7 cellular contexts compared by ENCODE assay signal in genomic region chr2:111437288-111437990, GRCh38.
DNase-seq lines count a peak whose midpoint lies in the region; ATAC-seq, FAIRE-seq and TF ChIP-seq lines count a peak whose summit lies in the region.
"Not testable (repeated sequence)": the region's sequence is repeated elsewhere in the genome, so short reads cannot be mapped to it uniquely, and the experiment has no call there.

No MANE protein-coding gene starts in this region.

- H3K9me3 Mint-ChIP-seq in CD4-positive, alpha-beta T cell; activated naive CD4-positive, alpha-beta T cell treated with anti-CD3 and anti-CD28 coated beads, Interleukin-2, amount 50 U/mL, for 24 hours; naive thymus-derived CD8-positive, alpha-beta T cell: not testable (repeated sequence)

- not testable (repeated sequence) for H2AFZ ChIP-seq in KMS-11 (ENCODE audit: low read depth); K562 (ENCODE audit: low read depth, low read length); HepG2 (ENCODE audit: low read length)

- not testable (repeated sequence) for H3K79me2 ChIP-seq in KMS-11 (ENCODE audit: insufficient read depth, low read depth)
- H3K79me2 ChIP-seq in K562 (ENCODE audit: control insufficient read depth, insufficient read depth, low read length) (peaks cover 42% of the 10 kb centered on the region), HepG2 (ENCODE audit: insufficient read depth, low read length) (peaks cover 11% of the 10 kb centered on the region)

- H3K4me1 Mint-ChIP-seq in CD4-positive, alpha-beta T cell (ENCODE audit: low read depth); activated naive CD4-positive, alpha-beta T cell treated with anti-CD3 and anti-CD28 coated beads, Interleukin-2, amount 50 U/mL, for 24 hours; naive thymus-derived CD8-positive, alpha-beta T cell: not testable (repeated sequence)

- not testable (repeated sequence) for TF ChIP-seq EP300 in K562 (IDR thresholded peaks at IDR 0.05; ENCODE audit: low read length); HepG2 (IDR thresholded peaks at IDR 0.05; ENCODE audit: low read depth in 2 of 2, low read length in 2 of 2); HepG2 (CRISPR knock-in tag; IDR thresholded peaks at IDR 0.05; ENCODE audit: borderline replicate concordance)

- not testable (repeated sequence) for H3K36me3 ChIP-seq in KMS-11 (ENCODE audit: insufficient read depth); K562 (ENCODE audit: control insufficient read depth, insufficient read depth, low read length); HepG2 (replicated peaks in 1 of 2; ENCODE audit: control insufficient read depth in 1 of 2, insufficient read depth in 2 of 2, low read length in 2 of 2)

- in situ Hi-C loops in K562 (cut with MboI); HepG2 (cut with HindIII; ENCODE audit: extremely low pct_ligation_motif_present, low pct_unique_long_range_greater_than_20kb): not testable (repeated sequence)

- TF ChIP-seq RAD21 in K562 (CRISPR knock-in tag; conservative IDR thresholded peaks at IDR 0.05 in 1 of 2, IDR thresholded peaks at IDR 0.05 in 1 of 2); HepG2 (CRISPR knock-in tag; IDR thresholded peaks at IDR 0.05): not testable (repeated sequence)

- CTCF ChIA-PET in CD4-positive, alpha-beta T cell (lab: Charles Lee); K562 (lab: Yijun Ruan, JAX; ENCODE audit: low intra/inter-chr PET ratio); HepG2 (lab: Yijun Ruan, JAX; ENCODE audit: low intra/inter-chr PET ratio, low total read pairs): not testable (repeated sequence)

- not testable (repeated sequence) for H3K27ac Mint-ChIP-seq in CD4-positive, alpha-beta T cell; naive thymus-derived CD8-positive, alpha-beta T cell
- H3K27ac Mint-ChIP-seq in activated naive CD4-positive, alpha-beta T cell treated with anti-CD3 and anti-CD28 coated beads, Interleukin-2, amount 50 U/mL, for 24 hours = peak overlapping the region; percentile 23

- TF ChIP-seq CTCF in CD4-positive, alpha-beta T cell (IDR thresholded peaks at IDR 0.05); KMS-11 (conservative IDR thresholded peaks at IDR 0.05; ENCODE audit: low read depth, low read length); K562 (IDR thresholded peaks at IDR 0.05 in 2 of 3, conservative IDR thresholded peaks at IDR 0.05 in 1 of 3; ENCODE audit: insufficient read depth in 2 of 3, low read depth in 1 of 3, low read length in 3 of 3); HepG2 (CRISPR knock-in tag; IDR thresholded peaks at IDR 0.05): not testable (repeated sequence)

- not testable (repeated sequence) for BruUV-seq in K562 (replicated peaks; lab: Mats Ljungman, UMichigan); HepG2 (replicated peaks; lab: Mats Ljungman, UMichigan)

- peak; percentile 18 for ATAC-seq in CD4-positive, alpha-beta T cell (ENCODE audit: poor library complexity)
- ATAC-seq in K562 = peak; percentile 2; the same call in 1 of the 3 replicates
- ATAC-seq in HepG2 = peak; percentile 64
- peak; percentile 40 to 58 for ATAC-seq in naive thymus-derived CD8-positive, alpha-beta T cell

- not testable (repeated sequence) for H3K27ac ChIP-seq in CD4-positive, alpha-beta T cell (ENCODE audit: low read depth, low read length)
- H3K27ac ChIP-seq in KMS-11 (peak overlapping the region; percentile 73), K562 (ENCODE audit: extremely low read depth, low read depth, low read length) (peak overlapping the region; percentile 66; the same call in 1 of the 3 replicates), HepG2 (ENCODE audit: extremely low read length, insufficient read depth, low read length) (peak overlapping the region; percentile 43)

- not testable (repeated sequence) for H3K9me3 ChIP-seq in CD4-positive, alpha-beta T cell (ENCODE audit: control insufficient read depth, low read length); K562 (replicated peaks; ENCODE audit: control insufficient read depth, insufficient read depth, low read depth, low read length); HepG2 (ENCODE audit: low read length)

- H3K9ac ChIP-seq in KMS-11 (peak overlapping the region; percentile 35; the same call in 1 of the 2 replicates), K562 (ENCODE audit: insufficient read depth in 1 of 2, low read depth in 2 of 2, low read length in 2 of 2) (peak overlapping the region in 1 of 2 experiments; percentile 38; a peak in 2 of 4 replicates)
- H3K9ac ChIP-seq in HepG2 (ENCODE audit: insufficient read depth, low read depth, low read length) = not testable (repeated sequence)

- not testable (repeated sequence) for TF ChIP-seq POLR2A in K562 (conservative IDR thresholded peaks at IDR 0.05); HepG2 (IDR thresholded peaks at IDR 0.05; ENCODE audit: insufficient read depth in 1 of 2, low read depth in 2 of 2, low read length in 2 of 2)

- POLR2A ChIA-PET in CD4-positive, alpha-beta T cell (lab: Charles Lee); K562 (lab: Yijun Ruan, JAX); naive thymus-derived CD8-positive, alpha-beta T cell (lab: Charles Lee): not testable (repeated sequence)
- POLR2A ChIA-PET in HepG2 (lab: Yijun Ruan, JAX) = interaction anchor here (0.8 kb wide), 1 partner anchor 317 kb away, joined by 5 read pairs; the partner anchor contains the start of gene BCL2L11

- H3K4me3 ChIP-seq in KMS-11 (IDR thresholded peaks at IDR 0.05; ENCODE audit: insufficient read depth, low read depth, low read length); K562: not testable (repeated sequence)
- H3K4me3 ChIP-seq in HepG2 (replicated peaks in 1 of 3; ENCODE audit: insufficient read depth in 1 of 3, low read depth in 2 of 3, low read length in 3 of 3) = peak overlapping the region in 1 of 3 experiments; percentile 30; a peak in 1 of 6 replicates

- H3K27me3 Mint-ChIP-seq in CD4-positive, alpha-beta T cell; activated naive CD4-positive, alpha-beta T cell treated with anti-CD3 and anti-CD28 coated beads, Interleukin-2, amount 50 U/mL, for 24 hours; naive thymus-derived CD8-positive, alpha-beta T cell: not testable (repeated sequence)

- H3K36me3 Mint-ChIP-seq in CD4-positive, alpha-beta T cell (ENCODE audit: low read depth); activated naive CD4-positive, alpha-beta T cell treated with anti-CD3 and anti-CD28 coated beads, Interleukin-2, amount 50 U/mL, for 24 hours; naive thymus-derived CD8-positive, alpha-beta T cell: not testable (repeated sequence)

- peak overlapping the region; percentile 92 for H3K4me2 ChIP-seq in KMS-11
- H3K4me2 ChIP-seq in K562 (ENCODE audit: insufficient read depth, low read length); HepG2 (ENCODE audit: low read depth, low read length): not testable (repeated sequence)

- FAIRE-seq in RCC 7860 (lab: Jason Lieb, UNC) = peak; percentile 91
- FAIRE-seq in K562 (lab: Jason Lieb, UNC) = not testable (repeated sequence)
- peak; percentile 42 for FAIRE-seq in HepG2 (lab: Jason Lieb, UNC)

- no CpG with 5 or more reads among the region's 7 CpGs for WGBS in K562 (ENCODE audit: insufficient coverage, low coverage, missing lambda C conversion rate)
- WGBS in HepG2 (ENCODE audit: low lambda C conversion rate) = 7% methylated on average over 6 of the region's 7 CpGs

- H3K9me1 ChIP-seq in K562 (ENCODE audit: control insufficient read depth, insufficient read depth, low read length) = not testable (repeated sequence)

- not testable (repeated sequence) for DNase-seq in CD4-positive, alpha-beta T cell; K562 (ENCODE audit: extremely low read depth in 1 of 4, low spot score in 3 of 4); naive thymus-derived CD8-positive, alpha-beta T cell
- DNase-seq in RCC 7860 (ENCODE audit: low spot score) (peak; percentile 5), HepG2 (ENCODE audit: low spot score) (peak; percentile 17)

- intact Hi-C loops in CD4-positive, alpha-beta T cell (cut with DNase I, micrococcal nuclease); K562 (cut with micrococcal nuclease); HepG2 (cut with micrococcal nuclease; ENCODE audit: unreplicated experiment): not testable (repeated sequence)

- not testable (repeated sequence) for H4K20me1 ChIP-seq in KMS-11 (ENCODE audit: insufficient read depth); K562 (replicated peaks; ENCODE audit: control insufficient read depth, insufficient read depth, low read length); HepG2 (ENCODE audit: insufficient read depth, low read length)

- not testable (repeated sequence) for H3K27me3 ChIP-seq in CD4-positive, alpha-beta T cell (ENCODE audit: control insufficient read depth, insufficient read depth, low read length); KMS-11 (ENCODE audit: insufficient read depth, low read depth); K562 (ENCODE audit: control insufficient read depth in 2 of 2, insufficient read depth in 2 of 2, low read length in 2 of 2); HepG2 (ENCODE audit: control insufficient read depth in 1 of 2, insufficient read depth in 2 of 2, low read length in 2 of 2)

- peaks cover 16% of the 10 kb centered on the region for H3K4me1 ChIP-seq in KMS-11 (ENCODE audit: low read depth, poor library complexity, severe bottlenecking)
- H3K4me1 ChIP-seq in K562 (replicated peaks in 1 of 2; ENCODE audit: control insufficient read depth in 2 of 2, insufficient read depth in 2 of 2, low read length in 2 of 2); HepG2 (ENCODE audit: insufficient read depth, low read length): not testable (repeated sequence)

- not testable (repeated sequence) for H3K4me3 Mint-ChIP-seq in CD4-positive, alpha-beta T cell; naive thymus-derived CD8-positive, alpha-beta T cell
- H3K4me3 Mint-ChIP-seq in activated naive CD4-positive, alpha-beta T cell treated with anti-CD3 and anti-CD28 coated beads, Interleukin-2, amount 50 U/mL, for 24 hours = peak overlapping the region; percentile 15

Comparison
In these comparisons a context has a peak if more than half of its experiments do, and no peak if none do; other contexts are left out.
1. ATAC-seq: peak in every context shown above with its lines; median percentile 64 in HepG2; 49 in naive thymus-derived CD8-positive, alpha-beta T cell; 18 in CD4-positive, alpha-beta T cell; 2 in K562.